Comparison of ENCODE assay signal across 1 cellular context in the genomic region with DNA sequence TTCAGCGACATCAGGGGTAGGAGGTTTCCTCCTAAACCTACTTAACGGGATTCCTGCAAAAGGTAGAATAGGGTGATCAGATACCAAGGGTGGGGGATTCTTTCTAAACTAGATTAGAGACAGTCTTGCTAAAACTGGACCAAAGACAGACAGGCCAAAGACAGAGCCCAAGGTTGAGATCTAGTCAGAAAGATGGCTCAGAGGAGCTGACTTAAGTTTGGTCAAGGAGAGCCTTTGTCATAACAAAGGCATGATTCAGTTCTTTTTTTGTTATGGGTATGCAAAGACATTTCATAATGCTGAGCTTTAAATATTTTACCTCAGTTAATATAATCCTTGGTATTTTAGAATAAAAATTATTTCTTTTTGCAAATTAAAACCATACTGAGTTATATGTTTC.
TF ChIP-seq lines count a peak whose summit lies in the region.

No MANE protein-coding gene starts in this region.

TF ChIP-seq in H1, 55 proteins besides CTCF, POLR2A, EP300 and RAD21:
- no peak for TF ChIP-seq SIN3A (conservative IDR thresholded peaks at IDR 0.05 in 1 of 2, IDR thresholded peaks at IDR 0.05 in 1 of 2; ENCODE audit: low read depth in 1 of 2, low read length in 2 of 2)
- no peak for TF ChIP-seq KDM4A (IDR thresholded peaks at IDR 0.05; ENCODE audit: low read depth, low read length, severe bottlenecking)
- TF ChIP-seq, protein P1, sequence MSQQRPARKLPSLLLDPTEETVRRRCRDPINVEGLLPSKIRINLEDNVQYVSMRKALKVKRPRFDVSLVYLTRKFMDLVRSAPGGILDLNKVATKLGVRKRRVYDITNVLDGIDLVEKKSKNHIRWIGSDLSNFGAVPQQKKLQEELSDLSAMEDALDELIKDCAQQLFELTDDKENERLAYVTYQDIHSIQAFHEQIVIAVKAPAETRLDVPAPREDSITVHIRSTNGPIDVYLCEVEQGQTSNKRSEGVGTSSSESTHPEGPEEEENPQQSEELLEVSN (IDR thresholded peaks at IDR 0.05): no peak
- TF ChIP-seq, protein P2, sequence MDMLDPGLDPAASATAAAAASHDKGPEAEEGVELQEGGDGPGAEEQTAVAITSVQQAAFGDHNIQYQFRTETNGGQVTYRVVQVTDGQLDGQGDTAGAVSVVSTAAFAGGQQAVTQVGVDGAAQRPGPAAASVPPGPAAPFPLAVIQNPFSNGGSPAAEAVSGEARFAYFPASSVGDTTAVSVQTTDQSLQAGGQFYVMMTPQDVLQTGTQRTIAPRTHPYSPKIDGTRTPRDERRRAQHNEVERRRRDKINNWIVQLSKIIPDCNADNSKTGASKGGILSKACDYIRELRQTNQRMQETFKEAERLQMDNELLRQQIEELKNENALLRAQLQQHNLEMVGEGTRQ (IDR thresholded peaks at IDR 0.05; ENCODE audit: low read length): no peak
- TF ChIP-seq EGR1 (IDR thresholded peaks at IDR 0.05; ENCODE audit: borderline replicate concordance, low read depth, low read length): no peak
- TF ChIP-seq POU5F1 (IDR thresholded peaks at IDR 0.05; ENCODE audit: low read depth, low read length): no peak
- no peak for TF ChIP-seq KDM1A (IDR thresholded peaks at IDR 0.05; ENCODE audit: borderline replicate concordance, low read length)
- TF ChIP-seq CHD1 (IDR thresholded peaks at IDR 0.05; ENCODE audit: low read depth, low read length): no peak
- TF ChIP-seq SP1 (IDR thresholded peaks at IDR 0.05; ENCODE audit: low read depth, low read length): no peak
- no peak for TF ChIP-seq RNF2 (IDR thresholded peaks at IDR 0.05; ENCODE audit: borderline replicate concordance, low read depth, low read length, missing control alignments, poor library complexity, severe bottlenecking)
- no peak for TF ChIP-seq JUN (IDR thresholded peaks at IDR 0.05; ENCODE audit: low read depth, low read length)
- no peak for TF ChIP-seq EZH2 (IDR thresholded peaks at IDR 0.05; ENCODE audit: low read depth, low read length, severe bottlenecking)
- no peak for TF ChIP-seq SIRT6 (IDR thresholded peaks at IDR 0.05; ENCODE audit: low read length)
- TF ChIP-seq GABPA (IDR thresholded peaks at IDR 0.05; ENCODE audit: borderline replicate concordance, insufficient read depth, low read length): no peak
- no peak for TF ChIP-seq HDAC6 (IDR thresholded peaks at IDR 0.05; ENCODE audit: low read depth, low read length)
- no peak for TF ChIP-seq CBX5 (IDR thresholded peaks at IDR 0.05; ENCODE audit: low read depth, low read length)
